1 cellular context compared by ENCODE assay signal in the genomic region with DNA sequence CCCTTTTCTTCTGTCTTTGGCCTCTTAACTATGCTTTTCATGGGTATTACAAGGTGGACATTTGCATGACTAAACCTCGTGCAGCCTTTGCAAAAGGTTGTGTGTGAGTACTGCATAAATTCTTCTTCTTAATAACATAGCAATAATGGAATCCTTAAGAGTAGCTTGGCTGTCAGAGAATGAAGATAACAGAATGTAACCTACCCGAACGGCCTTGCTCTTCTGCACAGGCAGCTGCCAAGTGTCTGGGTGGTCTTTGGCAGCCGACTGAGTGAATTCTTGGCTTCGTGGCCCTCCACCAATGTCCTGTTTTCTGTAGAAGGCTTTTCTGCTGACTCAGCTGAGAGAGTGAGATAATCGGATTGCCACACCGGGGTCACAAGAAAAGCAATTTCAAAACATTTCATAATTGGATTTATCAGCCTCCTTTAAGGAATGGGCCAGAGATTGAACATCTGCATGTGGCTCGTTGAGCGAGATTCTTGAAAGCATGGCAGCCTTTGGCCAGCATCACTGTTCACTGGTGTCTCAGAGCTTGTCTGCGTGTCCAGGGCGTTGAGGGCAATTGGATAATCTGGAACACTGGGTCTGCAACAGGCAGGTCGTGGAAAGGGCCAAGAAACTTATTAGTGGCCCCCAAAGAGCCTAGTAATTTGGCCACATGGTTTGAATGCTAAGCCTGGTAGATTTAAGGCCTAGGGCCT.
TF ChIP-seq lines count a peak whose summit lies in the region.

No MANE protein-coding gene starts in this region.

TF ChIP-seq in HepG2, 621 proteins besides CTCF, POLR2A, EP300 and RAD21:
- TF ChIP-seq FIP1L1 (IDR thresholded peaks at IDR 0.05; ENCODE audit: borderline replicate concordance, insufficient read depth, low read depth, low read length) (no peak), MAFK (conservative IDR thresholded peaks at IDR 0.05 in 1 of 2, IDR thresholded peaks at IDR 0.05 in 1 of 2; ENCODE audit: low read length in 2 of 2) (peak; percentile 97 to 98), SCMH1 (CRISPR knock-in tag; IDR thresholded peaks at IDR 0.05; ENCODE audit: borderline replicate concordance) (no peak), MAFF (IDR thresholded peaks at IDR 0.05; ENCODE audit: low read depth, low read length) (peak; percentile 97), HES4 (CRISPR knock-in tag; IDR thresholded peaks at IDR 0.05; ENCODE audit: borderline replicate concordance) (no peak)
